ENCODE assay signal across 40 cellular contexts in genomic region chr13:70405266-70405665, GRCh38.
"Had no signal": no experiment of that assay in that cellular context is flagged by ENCODE, and none has a peak within 500 bp of the region (broad histone marks: within the 10 kb centered on the region; RNA-seq: fewer than 3 reads in every experiment).

No MANE protein-coding gene starts in this region.

- H3K36me3 ChIP-seq: adrenal gland, brain microvascular endothelial cell, cardiac muscle cell had no signal

- H3K9me3 Mint-ChIP-seq: activated CD4-positive, alpha-beta T cell treated with anti-CD3 and anti-CD28 coated beads, Interleukin-2, amount 10 ng/mL, durations not matched to agents 24 days and 14 days; activated CD8-positive, alpha-beta T cell treated with anti-CD3 and anti-CD28 coated beads for 36 hours; activated naive CD8-positive, alpha-beta T cell treated with anti-CD3 and anti-CD28 coated beads for 36 hours; activated T-helper 1 cell treated with anti-CD3 and anti-CD28 coated beads, Interleukin-12 subunit alpha, Interleukin-12 subunit beta, Interleukin-2, Interleukin-4 antibody, amounts not matched to agents 30 ng/mL and 10 ng/mL and 1 ng/mL, durations not matched to agents 14 hours and 24 hours and 36 hours; T-helper 1 cell treated with Interleukin-12 subunit alpha and Interleukin-12 subunit beta and Interleukin-4 antibody, amounts not matched to agents 30 μg/mL and 1 μg/mL, for 36 hours had no signal

- H3K27me3 ChIP-seq: adrenal gland, body of pancreas, brain microvascular endothelial cell, breast epithelium, cardiac muscle cell had no signal

- H3K4me1 Mint-ChIP-seq: activated B cell treated with CpG ODN at 0.5 μM for 24 hours; activated CD4-positive, alpha-beta T cell treated with anti-CD3 and anti-CD28 coated beads, Interleukin-2, amount 10 ng/mL, durations not matched to agents 24 days and 14 days; activated naive CD8-positive, alpha-beta T cell treated with anti-CD3 and anti-CD28 coated beads for 36 hours; activated T-helper 17 cell treated with anti-CD3 and anti-CD28 coated beads, Interleukin-2, amount 50 U/mL, for 72 hours; central memory CD8-positive, alpha-beta T cell had no signal

- H3K4me1 ChIP-seq: adrenal gland, body of pancreas, breast epithelium had no signal

- H3K9me3 ChIP-seq: adrenal gland, body of pancreas, breast epithelium had no signal

- DNase-seq: activated B cell treated with CpG ODN at 0.5 μM for 24 hours; activated CD4-positive, alpha-beta memory T cell treated with anti-CD3 and anti-CD28 coated beads for 36 hours; activated CD4-positive, alpha-beta T cell treated with anti-CD3 and anti-CD28 coated beads for 4 hours; activated CD4-positive, alpha-beta T cell treated with anti-CD3 and anti-CD28 coated beads, Interleukin-2, amount 10 ng/mL, durations not matched to agents 24 days and 14 days; activated CD4-positive, alpha-beta T cell treated with anti-CD3 and anti-CD28 coated beads, Interleukin-2, amount 50 U/mL, for 1 hour; activated CD4-positive, alpha-beta T cell treated with anti-CD3 and anti-CD28 coated beads, Interleukin-2, amount 50 U/mL, for 4 hours; activated CD4-positive, CD25-positive, alpha-beta regulatory T cell treated with anti-CD3 and anti-CD28 coated beads, Interleukin-2, amount 50 U/mL, for 72 hours; activated CD8-positive, alpha-beta memory T cell treated with anti-CD3 and anti-CD28 coated beads, Interleukin-2, amount 50 U/mL, for 4 hours; activated CD8-positive, alpha-beta T cell treated with anti-CD3 and anti-CD28 coated beads for 36 hours; activated effector memory CD4-positive, alpha-beta T cell treated with anti-CD3 and anti-CD28 coated beads, Interleukin-2, amount 50 U/mL, for 16 hours; activated gamma-delta T cell treated with Interleukin-2 at 50 U/mL for 16 hours; activated naive CD4-positive, alpha-beta T cell; activated naive CD4-positive, alpha-beta T cell treated with anti-CD3 and anti-CD28 coated beads for 36 hours; activated naive CD4-positive, alpha-beta T cell treated with anti-CD3 and anti-CD28 coated beads, Interleukin-2, amount 50 U/mL, for 16 hours; activated naive CD8-positive, alpha-beta T cell treated with anti-CD3 and anti-CD28 coated beads for 36 hours; activated T-cell treated with anti-CD3 and anti-CD28 coated beads for 4 hours; activated T-cell treated with anti-CD3 and anti-CD28 coated beads, Interleukin-2, amount 50 U/mL, for 1 hour; activated T-cell treated with anti-CD3 and anti-CD28 coated beads, Interleukin-2, amount 50 U/mL, for 4 hours; activated T-cell treated with anti-CD3 and anti-CD28 coated beads, Interleukin-2, amount 50 U/mL, for 72 hours; adrenal gland; amniotic stem cell; aorta; body of pancreas; brain microvascular endothelial cell; caudate nucleus; cerebellar nuclear complex; T-helper 1 cell; T-helper 2 cell; T-helper 9 cell had no signal

- H3K27ac Mint-ChIP-seq: activated B cell treated with CpG ODN at 0.5 μM for 24 hours; activated CD4-positive, alpha-beta memory T cell treated with anti-CD3 and anti-CD28 coated beads for 36 hours; activated CD4-positive, alpha-beta T cell treated with anti-CD3 and anti-CD28 coated beads, Interleukin-2, amount 10 ng/mL, durations not matched to agents 24 days and 14 days; activated CD8-positive, alpha-beta T cell treated with anti-CD3 and anti-CD28 coated beads for 36 hours; activated naive CD4-positive, alpha-beta T cell treated with anti-CD3 and anti-CD28 coated beads for 36 hours; activated naive CD4-positive, alpha-beta T cell treated with anti-CD3 and anti-CD28 coated beads, Interleukin-2, amount 50 U/mL, for 72 hours; activated naive CD8-positive, alpha-beta T cell treated with anti-CD3 and anti-CD28 coated beads for 36 hours; activated T-cell treated with anti-CD3 and anti-CD28 coated beads, Interleukin-2, amount 50 U/mL, for 72 hours; activated T-helper 1 cell treated with anti-CD3 and anti-CD28 coated beads, Interleukin-12 subunit alpha, Interleukin-12 subunit beta, Interleukin-2, Interleukin-4 antibody, amounts not matched to agents 30 ng/mL and 10 ng/mL and 1 ng/mL, durations not matched to agents 14 hours and 24 hours and 36 hours; activated T-helper 17 cell treated with anti-CD3 and anti-CD28 coated beads, Interleukin-2, amount 50 U/mL, for 72 hours; T-helper 1 cell treated with Interleukin-12 subunit alpha and Interleukin-12 subunit beta and Interleukin-4 antibody, amounts not matched to agents 30 μg/mL and 1 μg/mL, for 36 hours; T-helper 2 cell treated with Interferon-gamma antibody and Interleukin-4, amounts not matched to agents 5 μg/mL and 100 μg/mL, for 36 hours had no signal

- H3K4me3 Mint-ChIP-seq: activated B cell treated with CpG ODN at 0.5 μM for 24 hours; activated CD4-positive, alpha-beta memory T cell treated with anti-CD3 and anti-CD28 coated beads for 36 hours; activated CD4-positive, alpha-beta T cell treated with anti-CD3 and anti-CD28 coated beads, Interleukin-2, amount 10 ng/mL, durations not matched to agents 24 days and 14 days; activated CD8-positive, alpha-beta T cell treated with anti-CD3 and anti-CD28 coated beads for 36 hours; activated naive CD4-positive, alpha-beta T cell treated with anti-CD3 and anti-CD28 coated beads for 36 hours; activated naive CD8-positive, alpha-beta T cell treated with anti-CD3 and anti-CD28 coated beads for 36 hours; activated T-cell treated with anti-CD3 and anti-CD28 coated beads, Interleukin-2, amount 50 U/mL, for 4 hours; activated T-cell treated with anti-CD3 and anti-CD28 coated beads, Interleukin-2, amount 50 U/mL, for 72 hours; activated T-helper 1 cell treated with anti-CD3 and anti-CD28 coated beads, Interleukin-12 subunit alpha, Interleukin-12 subunit beta, Interleukin-2, Interleukin-4 antibody, amounts not matched to agents 30 ng/mL and 10 ng/mL and 1 ng/mL, durations not matched to agents 14 hours and 24 hours and 36 hours; activated T-helper 17 cell treated with anti-CD3 and anti-CD28 coated beads, Interleukin-2, amount 50 U/mL, for 72 hours; central memory CD8-positive, alpha-beta T cell; T-helper 1 cell treated with Interleukin-12 subunit alpha and Interleukin-12 subunit beta and Interleukin-4 antibody, amounts not matched to agents 30 μg/mL and 1 μg/mL, for 36 hours; T-helper 2 cell treated with Interferon-gamma antibody and Interleukin-4, amounts not matched to agents 5 μg/mL and 100 μg/mL, for 36 hours had no signal

- H3K36me3 Mint-ChIP-seq: activated CD4-positive, alpha-beta memory T cell treated with anti-CD3 and anti-CD28 coated beads for 36 hours; activated naive CD4-positive, alpha-beta T cell treated with anti-CD3 and anti-CD28 coated beads, Interleukin-2, amount 50 U/mL, for 72 hours; activated naive CD8-positive, alpha-beta T cell treated with anti-CD3 and anti-CD28 coated beads for 36 hours had no signal

- FAIRE-seq: astrocyte, TTC549 had no signal

- H3K27me3 Mint-ChIP-seq: activated B cell treated with CpG ODN at 0.5 μM for 24 hours; activated CD4-positive, alpha-beta memory T cell treated with anti-CD3 and anti-CD28 coated beads for 36 hours; activated CD4-positive, alpha-beta T cell treated with anti-CD3 and anti-CD28 coated beads, Interleukin-2, amount 10 ng/mL, durations not matched to agents 24 days and 14 days; activated CD8-positive, alpha-beta T cell treated with anti-CD3 and anti-CD28 coated beads for 36 hours; activated naive CD8-positive, alpha-beta T cell treated with anti-CD3 and anti-CD28 coated beads for 36 hours; activated T-helper 17 cell treated with anti-CD3 and anti-CD28 coated beads, Interleukin-2, amount 50 U/mL, for 72 hours; central memory CD8-positive, alpha-beta T cell had no signal

- ATAC-seq: activated CD8-positive, alpha-beta T cell treated with anti-CD3 and anti-CD28 coated beads for 36 hours; activated naive CD4-positive, alpha-beta T cell treated with anti-CD3 and anti-CD28 coated beads, Interleukin-2, amount 50 U/mL, for 72 hours; activated T-cell treated with anti-CD3 and anti-CD28 coated beads, Interleukin-2, amount 50 U/mL, for 4 hours; activated T-cell treated with anti-CD3 and anti-CD28 coated beads, Interleukin-2, amount 50 U/mL, for 72 hours; activated T-helper 17 cell treated with anti-CD3 and anti-CD28 coated beads, Interleukin-2, amount 50 U/mL, for 72 hours; body of pancreas had no signal

- H3K4me3 ChIP-seq: adrenal gland, body of pancreas, breast epithelium, cardiac muscle cell had no signal

- H3K27ac ChIP-seq: adrenal gland, body of pancreas, brain microvascular endothelial cell, breast epithelium, cardiac muscle cell, VCaP had no signal
